1 cellular context compared by ENCODE assay signal in genomic region chr6:5003604-5004372, GRCh38.
TF ChIP-seq lines count a peak whose summit lies in the region.

A gene with protein sequence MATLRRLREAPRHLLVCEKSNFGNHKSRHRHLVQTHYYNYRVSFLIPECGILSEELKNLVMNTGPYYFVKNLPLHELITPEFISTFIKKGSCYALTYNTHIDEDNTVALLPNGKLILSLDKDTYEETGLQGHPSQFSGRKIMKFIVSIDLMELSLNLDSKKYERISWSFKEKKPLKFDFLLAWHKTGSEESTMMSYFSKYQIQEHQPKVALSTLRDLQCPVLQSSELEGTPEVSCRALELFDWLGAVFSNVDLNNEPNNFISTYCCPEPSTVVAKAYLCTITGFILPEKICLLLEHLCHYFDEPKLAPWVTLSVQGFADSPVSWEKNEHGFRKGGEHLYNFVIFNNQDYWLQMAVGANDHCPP (minus strand): TSS chr6:5004037. CDS start chr6:5004002, 35 bp downstream.

TF ChIP-seq in K562, 482 proteins besides CTCF, POLR2A, EP300 and RAD21 (continued from another document and continues in another):
- TF ChIP-seq, protein P1, sequence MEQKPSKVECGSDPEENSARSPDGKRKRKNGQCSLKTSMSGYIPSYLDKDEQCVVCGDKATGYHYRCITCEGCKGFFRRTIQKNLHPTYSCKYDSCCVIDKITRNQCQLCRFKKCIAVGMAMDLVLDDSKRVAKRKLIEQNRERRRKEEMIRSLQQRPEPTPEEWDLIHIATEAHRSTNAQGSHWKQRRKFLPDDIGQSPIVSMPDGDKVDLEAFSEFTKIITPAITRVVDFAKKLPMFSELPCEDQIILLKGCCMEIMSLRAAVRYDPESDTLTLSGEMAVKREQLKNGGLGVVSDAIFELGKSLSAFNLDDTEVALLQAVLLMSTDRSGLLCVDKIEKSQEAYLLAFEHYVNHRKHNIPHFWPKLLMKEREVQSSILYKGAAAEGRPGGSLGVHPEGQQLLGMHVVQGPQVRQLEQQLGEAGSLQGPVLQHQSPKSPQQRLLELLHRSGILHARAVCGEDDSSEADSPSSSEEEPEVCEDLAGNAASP (IDR thresholded peaks at IDR 0.05) = no peak
- TF ChIP-seq HDAC8 (tag; IDR thresholded peaks at IDR 0.05) (0 out of 2 replicates have a peak, but pooled peaks have one; percentile 33), ZKSCAN8 (CRISPR knock-in tag; IDR thresholded peaks at IDR 0.05) (no peak), ZNF24 (IDR thresholded peaks at IDR 0.05) (0 out of 2 replicates have a peak, but pooled peaks have one; percentile 24), RCOR1 (IDR thresholded peaks at IDR 0.05; ENCODE audit: borderline replicate concordance in 1 of 2, low read depth in 2 of 2, low read length in 2 of 2) (peak in 1 of 2 experiments; percentile 68; a peak in 2 of 4 replicates), ZFP1 (CRISPR knock-in tag; IDR thresholded peaks at IDR 0.05) (no peak), ZNF140 (CRISPR knock-in tag; IDR thresholded peaks at IDR 0.05) (no peak), XRCC5 (IDR thresholded peaks at IDR 0.05; ENCODE audit: low read depth, low read length) (peak; percentile 46; the same call in 1 of the 2 replicates), ZNF274 (IDR thresholded peaks at IDR 0.05; ENCODE audit: borderline replicate concordance, low read depth, low read length) (no peak), SAFB2 (IDR thresholded peaks at IDR 0.05; ENCODE audit: borderline replicate concordance, low read depth, low read length, severe bottlenecking) (no peak), DACH1 (IDR thresholded peaks at IDR 0.05; ENCODE audit: partially characterized antibody) (no peak), MECOM (CRISPR knock-in tag; IDR thresholded peaks at IDR 0.05) (no peak), ZNF57 (CRISPR knock-in tag; IDR thresholded peaks at IDR 0.05) (no peak), PPARD (CRISPR knock-in tag; IDR thresholded peaks at IDR 0.05) (no peak), FIP1L1 (IDR thresholded peaks at IDR 0.05; ENCODE audit: low read depth, low read length, poor library complexity, severe bottlenecking) (peak; percentile 78), FOXJ3 (CRISPR knock-in tag; IDR thresholded peaks at IDR 0.05) (no peak), MAFK (IDR thresholded peaks at IDR 0.05; ENCODE audit: low read length) (no peak), POU5F1 (IDR thresholded peaks at IDR 0.05; ENCODE audit: borderline replicate concordance, low read depth, low read length, partially characterized antibody) (no peak), HLTF (IDR thresholded peaks at IDR 0.05) (no peak; the same call in 1 of the 2 replicates), MXD1 (CRISPR knock-in tag; IDR thresholded peaks at IDR 0.05; ENCODE audit: borderline replicate concordance, poor library complexity, severe bottlenecking) (peak; percentile 60), OTX1 (CRISPR knock-in tag; IDR thresholded peaks at IDR 0.05) (no peak), ADNP (tag; IDR thresholded peaks at IDR 0.05) (no peak), HIVEP1 (CRISPR knock-in tag; IDR thresholded peaks at IDR 0.05) (no peak), TEAD4 (IDR thresholded peaks at IDR 0.05; ENCODE audit: low read length) (peak; percentile 49; the same call in 1 of the 2 replicates), TEAD4 (CRISPR knock-in tag; IDR thresholded peaks at IDR 0.05; ENCODE audit: borderline replicate concordance) (peak; percentile 58; the same call in 1 of the 2 replicates), SUPT5H (IDR thresholded peaks at IDR 0.05) (peak; percentile 78), ASH1L (IDR thresholded peaks at IDR 0.05; ENCODE audit: borderline replicate concordance, low read depth, partially characterized antibody) (peak; percentile 50), PRDM10 (IDR thresholded peaks at IDR 0.05; ENCODE audit: partially characterized antibody) (peak; percentile 13), TFAP4 (CRISPR knock-in tag; IDR thresholded peaks at IDR 0.05; ENCODE audit: borderline replicate concordance) (peak; percentile 90), MBD2 (IDR thresholded peaks at IDR 0.05; ENCODE audit: borderline replicate concordance, low read depth) (peak; percentile 83), ZNF165 (CRISPR knock-in tag; IDR thresholded peaks at IDR 0.05; ENCODE audit: borderline replicate concordance) (no peak), ZNF12 (CRISPR knock-in tag; IDR thresholded peaks at IDR 0.05) (peak; percentile 48; the same call in 1 of the 2 replicates), KDM1A (IDR thresholded peaks at IDR 0.05) (no peak), GTF3C2 (IDR thresholded peaks at IDR 0.05; ENCODE audit: borderline replicate concordance, extremely low read depth, insufficient read length) (no peak), MIER1 (IDR thresholded peaks at IDR 0.05; ENCODE audit: low read depth) (no peak), ZNF436 (CRISPR knock-in tag; IDR thresholded peaks at IDR 0.05) (no peak), ETV6 (IDR thresholded peaks at IDR 0.05; ENCODE audit: borderline replicate concordance in 1 of 2, low read depth in 2 of 2, low read length in 1 of 2) (no peak), ETV6 (CRISPR knock-in tag; IDR thresholded peaks at IDR 0.05; ENCODE audit: borderline replicate concordance) (no peak), GTF2A2 (tag; IDR thresholded peaks at IDR 0.05) (no peak), SRSF3 (IDR thresholded peaks at IDR 0.05; ENCODE audit: insufficient read depth, low read length) (no peak), SRF (CRISPR knock-in tag; IDR thresholded peaks at IDR 0.05) (peak in 1 of 2 experiments; percentile 52; a peak in 1 of 4 replicates), NR2F6 (CRISPR knock-in tag; IDR thresholded peaks at IDR 0.05) (no peak), ZNF324 (CRISPR knock-in tag; IDR thresholded peaks at IDR 0.05) (no peak), ZNF76 (CRISPR knock-in tag; IDR thresholded peaks at IDR 0.05; ENCODE audit: borderline replicate concordance) (no peak), ZNF444 (CRISPR knock-in tag; IDR thresholded peaks at IDR 0.05) (no peak), NCOR1 (IDR thresholded peaks at IDR 0.05) (no peak)
- TF ChIP-seq, protein P2, sequence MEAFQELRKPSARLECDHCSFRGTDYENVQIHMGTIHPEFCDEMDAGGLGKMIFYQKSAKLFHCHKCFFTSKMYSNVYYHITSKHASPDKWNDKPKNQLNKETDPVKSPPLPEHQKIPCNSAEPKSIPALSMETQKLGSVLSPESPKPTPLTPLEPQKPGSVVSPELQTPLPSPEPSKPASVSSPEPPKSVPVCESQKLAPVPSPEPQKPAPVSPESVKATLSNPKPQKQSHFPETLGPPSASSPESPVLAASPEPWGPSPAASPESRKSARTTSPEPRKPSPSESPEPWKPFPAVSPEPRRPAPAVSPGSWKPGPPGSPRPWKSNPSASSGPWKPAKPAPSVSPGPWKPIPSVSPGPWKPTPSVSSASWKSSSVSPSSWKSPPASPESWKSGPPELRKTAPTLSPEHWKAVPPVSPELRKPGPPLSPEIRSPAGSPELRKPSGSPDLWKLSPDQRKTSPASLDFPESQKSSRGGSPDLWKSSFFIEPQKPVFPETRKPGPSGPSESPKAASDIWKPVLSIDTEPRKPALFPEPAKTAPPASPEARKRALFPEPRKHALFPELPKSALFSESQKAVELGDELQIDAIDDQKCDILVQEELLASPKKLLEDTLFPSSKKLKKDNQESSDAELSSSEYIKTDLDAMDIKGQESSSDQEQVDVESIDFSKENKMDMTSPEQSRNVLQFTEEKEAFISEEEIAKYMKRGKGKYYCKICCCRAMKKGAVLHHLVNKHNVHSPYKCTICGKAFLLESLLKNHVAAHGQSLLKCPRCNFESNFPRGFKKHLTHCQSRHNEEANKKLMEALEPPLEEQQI (IDR thresholded peaks at IDR 0.05) = no peak
- TF ChIP-seq, protein P3, sequence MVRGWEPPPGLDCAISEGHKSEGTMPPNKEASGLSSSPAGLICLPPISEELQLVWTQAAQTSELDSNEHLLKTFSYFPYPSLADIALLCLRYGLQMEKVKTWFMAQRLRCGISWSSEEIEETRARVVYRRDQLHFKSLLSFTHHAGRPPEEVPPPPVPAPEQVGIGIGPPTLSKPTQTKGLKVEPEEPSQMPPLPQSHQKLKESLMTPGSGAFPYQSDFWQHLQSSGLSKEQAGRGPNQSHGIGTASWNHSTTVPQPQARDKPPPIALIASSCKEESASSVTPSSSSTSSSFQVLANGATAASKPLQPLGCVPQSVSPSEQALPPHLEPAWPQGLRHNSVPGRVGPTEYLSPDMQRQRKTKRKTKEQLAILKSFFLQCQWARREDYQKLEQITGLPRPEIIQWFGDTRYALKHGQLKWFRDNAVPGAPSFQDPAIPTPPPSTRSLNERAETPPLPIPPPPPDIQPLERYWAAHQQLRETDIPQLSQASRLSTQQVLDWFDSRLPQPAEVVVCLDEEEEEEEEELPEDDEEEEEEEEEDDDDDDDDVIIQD (CRISPR knock-in tag; IDR thresholded peaks at IDR 0.05) = no peak
- TF ChIP-seq, protein P4, sequence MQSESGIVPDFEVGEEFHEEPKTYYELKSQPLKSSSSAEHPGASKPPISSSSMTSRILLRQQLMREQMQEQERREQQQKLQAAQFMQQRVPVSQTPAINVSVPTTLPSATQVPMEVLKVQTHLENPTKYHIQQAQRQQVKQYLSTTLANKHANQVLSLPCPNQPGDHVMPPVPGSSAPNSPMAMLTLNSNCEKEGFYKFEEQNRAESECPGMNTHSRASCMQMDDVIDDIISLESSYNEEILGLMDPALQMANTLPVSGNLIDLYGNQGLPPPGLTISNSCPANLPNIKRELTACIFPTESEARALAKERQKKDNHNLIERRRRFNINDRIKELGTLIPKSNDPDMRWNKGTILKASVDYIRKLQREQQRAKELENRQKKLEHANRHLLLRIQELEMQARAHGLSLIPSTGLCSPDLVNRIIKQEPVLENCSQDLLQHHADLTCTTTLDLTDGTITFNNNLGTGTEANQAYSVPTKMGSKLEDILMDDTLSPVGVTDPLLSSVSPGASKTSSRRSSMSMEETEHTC (IDR thresholded peaks at IDR 0.05) = no peak
- TF ChIP-seq, protein P5, sequence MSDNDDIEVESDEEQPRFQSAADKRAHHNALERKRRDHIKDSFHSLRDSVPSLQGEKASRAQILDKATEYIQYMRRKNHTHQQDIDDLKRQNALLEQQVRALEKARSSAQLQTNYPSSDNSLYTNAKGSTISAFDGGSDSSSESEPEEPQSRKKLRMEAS (CRISPR knock-in tag; IDR thresholded peaks at IDR 0.05) = peak; percentile 96
- TF ChIP-seq, protein P6, sequence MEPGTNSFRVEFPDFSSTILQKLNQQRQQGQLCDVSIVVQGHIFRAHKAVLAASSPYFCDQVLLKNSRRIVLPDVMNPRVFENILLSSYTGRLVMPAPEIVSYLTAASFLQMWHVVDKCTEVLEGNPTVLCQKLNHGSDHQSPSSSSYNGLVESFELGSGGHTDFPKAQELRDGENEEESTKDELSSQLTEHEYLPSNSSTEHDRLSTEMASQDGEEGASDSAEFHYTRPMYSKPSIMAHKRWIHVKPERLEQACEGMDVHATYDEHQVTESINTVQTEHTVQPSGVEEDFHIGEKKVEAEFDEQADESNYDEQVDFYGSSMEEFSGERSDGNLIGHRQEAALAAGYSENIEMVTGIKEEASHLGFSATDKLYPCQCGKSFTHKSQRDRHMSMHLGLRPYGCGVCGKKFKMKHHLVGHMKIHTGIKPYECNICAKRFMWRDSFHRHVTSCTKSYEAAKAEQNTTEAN (CRISPR knock-in tag; IDR thresholded peaks at IDR 0.05) = no peak
